ENCODE assay signal across 9 cellular contexts in genomic region chr1:160193091-160193819, GRCh38. TPM values are rescaled to one million over a fixed set of nuclear protein-coding genes. Genes with fewer than 3 reads are reported as not detected.
DNase-seq lines count a peak whose midpoint lies in the region; ATAC-seq and TF ChIP-seq lines count a peak whose summit lies in the region.
"Had no signal": no experiment of that assay in that cellular context is flagged by ENCODE, and none has a peak within 500 bp of the region (broad histone marks: within the 10 kb centered on the region; RNA-seq: fewer than 3 reads in every experiment).

No MANE protein-coding gene starts in this region.

- no peak overlapping the region for H3K27ac Mint-ChIP-seq in CD4-positive, alpha-beta memory T cell
- H3K27ac Mint-ChIP-seq in T-helper 2 cell treated with Interferon-gamma antibody and Interleukin-4, amounts not matched to agents 5 μg/mL and 100 μg/mL, for 36 hours: no peak overlapping the region

- ATAC-seq in right cardiac atrium: peak; percentile 85 to 86
- ATAC-seq in psoas muscle: peak; percentile 74 to 85 (median 81)

- H3K9me3 ChIP-seq in CD4-positive, alpha-beta memory T cell (ENCODE audit: control insufficient read depth in 1 of 2, low read length in 2 of 2): no peaks in the 10 kb centered on the region
- H3K9me3 ChIP-seq in right cardiac atrium (ENCODE audit: control insufficient read depth, low read length): no peaks in the 10 kb centered on the region
- no peaks in the 10 kb centered on the region for H3K9me3 ChIP-seq in psoas muscle
- no peaks in the 10 kb centered on the region for H3K9me3 ChIP-seq in vagina

- no peaks in the 10 kb centered on the region for H3K36me3 Mint-ChIP-seq in CD4-positive, alpha-beta memory T cell
- no peaks in the 10 kb centered on the region for H3K36me3 Mint-ChIP-seq in T-helper 2 cell treated with Interferon-gamma antibody and Interleukin-4, amounts not matched to agents 5 μg/mL and 100 μg/mL, for 36 hours (ENCODE audit: low read depth)
- H3K36me3 Mint-ChIP-seq: IgD-negative memory B cell had no signal

- DNase-seq in CD4-positive, alpha-beta memory T cell: peak; percentile 67 to 75 (median 68)
- DNase-seq in GOT3 (lab: John Stamatoyannopoulos, UW): peak; percentile 74
- DNase-seq in NCI-H1694 treated with DMSO at 0.1 percent for 48 hours (lab: John Stamatoyannopoulos, UW): peak; percentile 69
- peak; percentile 57 for DNase-seq in T-helper 2 cell treated with Interferon-gamma antibody and Interleukin-4, amounts not matched to agents 5 μg/mL and 100 μg/mL, for 36 hours (ENCODE audit: low spot score)
- peak in 57 of 58 donors; percentile 19 to 93 (median 75) for DNase-seq in anterior cingulate cortex (lab: John Stamatoyannopoulos, UW)
- peak; percentile 86 to 93 (median 92) for DNase-seq in right cardiac atrium
- peak; percentile 86 to 94 for DNase-seq in psoas muscle
- DNase-seq in vagina (ENCODE audit: extremely low spot score in 2 of 2): no peak

- H3K4me1 ChIP-seq in CD4-positive, alpha-beta memory T cell (ENCODE audit: insufficient read depth, low read length): peaks cover 9% of the 10 kb centered on the region
- H3K4me1 ChIP-seq in right cardiac atrium (ENCODE audit: control insufficient read depth, insufficient read depth, low read length) (peaks cover 9% of the 10 kb centered on the region), psoas muscle (peaks cover 41% of the 10 kb centered on the region), vagina (peaks cover 19% of the 10 kb centered on the region)

- WGBS in right cardiac atrium: 27% methylated on average over 16 of the region's 16 CpGs
- 6 to 16% (median 10%) methylated on average over 16 of the region's 16 CpGs for WGBS in psoas muscle, 3 donors

- H3K27me3 Mint-ChIP-seq in CD4-positive, alpha-beta memory T cell: peaks cover 1 to 3% of the 10 kb centered on the region in 2 donors
- no peaks in the 10 kb centered on the region for H3K27me3 Mint-ChIP-seq in T-helper 2 cell treated with Interferon-gamma antibody and Interleukin-4, amounts not matched to agents 5 μg/mL and 100 μg/mL, for 36 hours (ENCODE audit: low read depth)

- H3K4me3 ChIP-seq in CD4-positive, alpha-beta memory T cell (ENCODE audit: low read length in 2 of 2): no peak overlapping the region
- H3K4me3 ChIP-seq in right cardiac atrium (ENCODE audit: low read length) (no peak overlapping the region), psoas muscle (peak overlapping the region; percentile 75), vagina (no peak overlapping the region)

- H3K36me3 ChIP-seq in CD4-positive, alpha-beta memory T cell (ENCODE audit: insufficient read depth, low read length): no peaks in the 10 kb centered on the region
- H3K36me3 ChIP-seq in psoas muscle (ENCODE audit: insufficient read depth in 1 of 2, low read depth in 1 of 2) (peaks cover 0 to 39% of the 10 kb centered on the region in 2 donors), vagina (no peaks in the 10 kb centered on the region)

- no peak for TF ChIP-seq POLR2A in vagina (IDR thresholded peaks at IDR 0.05)

- no peak overlapping the region for H3K27ac ChIP-seq in CD4-positive, alpha-beta memory T cell (ENCODE audit: low read depth, low read length)
- H3K27ac ChIP-seq in right cardiac atrium (ENCODE audit: low read length): peak overlapping the region; percentile 4
- peak overlapping the region; percentile 88 for H3K27ac ChIP-seq in psoas muscle
- H3K27ac ChIP-seq in vagina: no peak overlapping the region

- CTCF ChIA-PET in CD4-positive, alpha-beta memory T cell (lab: Charles Lee; ENCODE audit: partially characterized antibody): interaction anchor here (0.6 to 8.9 kb wide), 25 partner anchors 8 to 186 kb away, joined by 3 to 177 read pairs (median 5); partner anchors contain the start of genes PEA15 and PEX19

- POLR2A ChIA-PET in CD4-positive, alpha-beta memory T cell (lab: Charles Lee; ENCODE audit: partially characterized antibody): interaction anchor here (0.5 to 1.0 kb wide), 2 partner anchors 98 to 184 kb away, joined by 3 to 6 read pairs; no protein-coding TSS in a partner anchor

- no peaks in the 10 kb centered on the region for H3K27me3 ChIP-seq in CD4-positive, alpha-beta memory T cell (ENCODE audit: insufficient read depth, low read length)
- H3K27me3 ChIP-seq in right cardiac atrium (ENCODE audit: control insufficient read depth, insufficient read depth) (no peaks in the 10 kb centered on the region), psoas muscle (ENCODE audit: insufficient read depth in 3 of 3, low read length in 2 of 3) (no peaks in the 10 kb centered on the region), vagina (no peaks in the 10 kb centered on the region)

- TF ChIP-seq CTCF in psoas muscle (IDR thresholded peaks at IDR 0.05) (peak; percentile 97), vagina (IDR thresholded peaks at IDR 0.05) (peak; percentile 84 to 99 (median 99))

- H3K9me3 Mint-ChIP-seq in CD4-positive, alpha-beta memory T cell: no peaks in the 10 kb centered on the region
- no peaks in the 10 kb centered on the region for H3K9me3 Mint-ChIP-seq in T-helper 2 cell treated with Interferon-gamma antibody and Interleukin-4, amounts not matched to agents 5 μg/mL and 100 μg/mL, for 36 hours
- H3K9me3 Mint-ChIP-seq: IgD-negative memory B cell had no signal

- H3K4me1 Mint-ChIP-seq in CD4-positive, alpha-beta memory T cell: no peaks in the 10 kb centered on the region
- no peaks in the 10 kb centered on the region for H3K4me1 Mint-ChIP-seq in T-helper 2 cell treated with Interferon-gamma antibody and Interleukin-4, amounts not matched to agents 5 μg/mL and 100 μg/mL, for 36 hours (ENCODE audit: low read depth)

- intact Hi-C loops in CD4-positive, alpha-beta memory T cell (cut with micrococcal nuclease): loop anchor here (1.0 to 10.0 kb wide), 5 partner anchors 59 to 412 kb away; no protein-coding TSS in a partner anchor
- intact Hi-C loops in right cardiac atrium (cut with DNase I): loop anchor here in 2 of 4 donors (2.0 to 10.0 kb wide), 6 partner anchors 26 to 102 kb away; no protein-coding TSS in a partner anchor
- intact Hi-C loops in psoas muscle (cut with DNase I): loop anchor here (1.0 to 5.0 kb wide), 5 partner anchors 26 to 98 kb away; partner anchors contain the start of gene ATP1A2 (in 1 of the 2)
- intact Hi-C loops in vagina (cut with DNase I): loop anchor here (5.0 kb wide), 1 partner anchor 99 kb away; no protein-coding TSS in a partner anchor

- H3K4me3 Mint-ChIP-seq in CD4-positive, alpha-beta memory T cell: no peak overlapping the region
- H3K4me3 Mint-ChIP-seq in T-helper 2 cell treated with Interferon-gamma antibody and Interleukin-4, amounts not matched to agents 5 μg/mL and 100 μg/mL, for 36 hours: no peak overlapping the region
- H3K4me3 Mint-ChIP-seq: IgD-negative memory B cell had no signal

RNA-seq across cellular contexts. Expression of gene CASQ1, which starts 2.9 kb away (rescaled TPM):
- not detected for total RNA-seq in CD4-positive, alpha-beta memory T cell
- polyA plus RNA-seq in CD4-positive, alpha-beta memory T cell: not detected
- 10 to 100 TPM in 3 of 4 donors, 1 to 10 TPM in 1; 9.5 to 24.7 (median 15.3) TPM for total RNA-seq in right cardiac atrium
- 33.3 TPM for polyA plus RNA-seq in right cardiac atrium
- 100 to 1,000 TPM; 399 to 903 (median 583) TPM for total RNA-seq in psoas muscle
- 100 to 1,000 TPM; 171 to 412 (median 329) TPM for polyA plus RNA-seq in psoas muscle
- total RNA-seq in vagina: not detected
- polyA plus RNA-seq: IgD-negative memory B cell had no signal

RNA-seq across cellular contexts. Expression of gene PEA15, which starts 11.9 kb away (rescaled TPM):
- 10 to 100 TPM; 23.1 to 25.1 TPM for total RNA-seq in CD4-positive, alpha-beta memory T cell
- polyA plus RNA-seq in CD4-positive, alpha-beta memory T cell: 10 to 100 TPM in 1 of 2 donors, 1 to 10 TPM in 1; 7.6 to 10.0 TPM
- 100 to 1,000 TPM; 169 to 223 (median 197) TPM for total RNA-seq in right cardiac atrium
- polyA plus RNA-seq in right cardiac atrium: 219 TPM
- 100 to 1,000 TPM in 2 of 4 donors, 10 to 100 TPM in 2; 51.2 to 232 (median 95.8) TPM for total RNA-seq in psoas muscle
- polyA plus RNA-seq in psoas muscle: 100 to 1,000 TPM in 1 of 3 donors, 10 to 100 TPM in 2; 83.4 to 111 (median 95.9) TPM
- total RNA-seq in vagina: 89.1 TPM

RNA-seq across cellular contexts. Expression of gene ATP1A4, which starts 41.9 kb away (rescaled TPM):
- total RNA-seq in CD4-positive, alpha-beta memory T cell: not detected
- not detected for polyA plus RNA-seq in CD4-positive, alpha-beta memory T cell
- total RNA-seq in right cardiac atrium (under 1 TPM in 3 of 4 donors, not detected in 1; 0.08 to 0.43 (median 0.28) TPM), psoas muscle (1 to 10 TPM in 1 of 4 donors, under 1 TPM in 3; 0.07 to 2.0 (median 0.38) TPM), vagina (not detected)
- polyA plus RNA-seq in right cardiac atrium (0.07 TPM), psoas muscle (1 to 10 TPM in 1 of 3 donors, under 1 TPM in 2; 0.03 to 1.3 (median 0.13) TPM)
- polyA plus RNA-seq: IgD-negative memory B cell had no signal

Comparison
In these comparisons a context has a peak if more than half of its experiments do, and no peak if none do; other contexts are left out.
1. DNase-seq: peak in CD4-positive, alpha-beta memory T cell (5 of 5), GOT3 (single experiment), NCI-H1694 treated with DMSO at 0.1 percent for 48 hours (single experiment), T-helper 2 cell treated with Interferon-gamma antibody and Interleukin-4, amounts not matched to agents 5 μg/mL and 100 μg/mL, for 36 hours (single experiment), anterior cingulate cortex (57 of 58), right cardiac atrium (3 of 3) and psoas muscle (2 of 2); none in vagina (0 of 2).
2. H3K27ac ChIP-seq: peak in right cardiac atrium (single experiment) and psoas muscle (single experiment); none in CD4-positive, alpha-beta memory T cell (single experiment) and vagina (single experiment).
3. RNA of gene CASQ1, which starts 2.9 kb away (total RNA-seq): 399 to 903 TPM in psoas muscle; 9.5 to 24.7 TPM in right cardiac atrium, not detected in CD4-positive, alpha-beta memory T cell and not detected in vagina (single experiment); every median in the first group is over 10 times any median in the second.